2 cellular contexts compared by ENCODE assay signal in genomic region chr2:219400562-219400961, GRCh38.
TF ChIP-seq lines count a peak whose summit lies in the region.

No MANE protein-coding gene starts in this region.

TF ChIP-seq in SK-N-SH, 30 proteins besides CTCF, POLR2A, EP300 and RAD21 (continued from another document):
- TF ChIP-seq TAF1 (IDR thresholded peaks at IDR 0.05; ENCODE audit: borderline replicate concordance, low read depth, low read length) (no peak), TCF12 (IDR thresholded peaks at IDR 0.05) (no peak), USF1 (IDR thresholded peaks at IDR 0.05; ENCODE audit: borderline replicate concordance, low read depth) (no peak), USF2 (IDR thresholded peaks at IDR 0.05; ENCODE audit: borderline replicate concordance, low read depth, low read length) (no peak), RCOR1 (IDR thresholded peaks at IDR 0.05; ENCODE audit: low read length) (0 out of 2 replicates have a peak, but pooled peaks have one; percentile 19), ELF1 (IDR thresholded peaks at IDR 0.05) (no peak), REST (IDR thresholded peaks at IDR 0.05; ENCODE audit: low read depth, low read length) (no peak), GATA2 (CRISPR knock-in tag; IDR thresholded peaks at IDR 0.05) (peak; percentile 46; the same call in 1 of the 2 replicates)
TF ChIP-seq in SK-N-SH: peak in this region for 2.

TF ChIP-seq in SK-N-SH treated with all-trans-retinoic acid at 6 μM for 48 hours, 23 proteins besides CTCF, POLR2A, EP300 and RAD21 (continued from another document):
- TF ChIP-seq RARB (CRISPR knock-in tag; IDR thresholded peaks at IDR 0.05): no peak
- no peak for TF ChIP-seq TSHZ2 (CRISPR knock-in tag; IDR thresholded peaks at IDR 0.05)
- no peak for TF ChIP-seq SNAI2 (CRISPR knock-in tag; IDR thresholded peaks at IDR 0.05)
- no peak for TF ChIP-seq TCF4 (CRISPR knock-in tag; IDR thresholded peaks at IDR 0.05; ENCODE audit: borderline replicate concordance)
